Comparison of ENCODE assay signal across 1 cellular context in the genomic region with DNA sequence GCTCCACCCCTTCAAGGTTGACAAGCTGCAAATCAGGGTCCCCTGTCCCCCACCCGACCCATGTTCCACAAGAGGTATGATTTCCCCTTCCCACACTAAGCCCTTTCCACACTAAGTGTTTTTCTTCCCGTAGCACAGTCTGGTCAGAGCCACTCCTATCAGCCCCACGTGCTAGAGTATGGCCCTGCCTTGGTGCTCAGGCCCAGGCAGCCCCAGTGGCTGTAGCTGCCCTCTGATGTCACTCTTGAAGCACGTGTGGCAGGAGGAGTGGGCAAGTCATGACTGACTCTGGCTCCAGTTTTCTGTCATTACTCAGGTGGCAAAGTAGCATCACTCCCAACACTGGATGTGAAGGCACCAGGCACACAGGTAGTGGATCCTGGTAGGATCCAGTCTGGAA.
TF ChIP-seq lines count a peak whose summit lies in the region.

No MANE protein-coding gene starts in this region.

TF ChIP-seq in H1, 55 proteins besides CTCF, POLR2A, EP300 and RAD21:
- TF ChIP-seq RNF2 (IDR thresholded peaks at IDR 0.05; ENCODE audit: borderline replicate concordance, low read depth, low read length, missing control alignments, poor library complexity, severe bottlenecking), result no peak
- TF ChIP-seq SIN3A (conservative IDR thresholded peaks at IDR 0.05 in 1 of 2, IDR thresholded peaks at IDR 0.05 in 1 of 2; ENCODE audit: low read depth in 1 of 2, low read length in 2 of 2), result no peak
- no peak for TF ChIP-seq TAF7 (optimal IDR thresholded peaks at IDR 0.05; ENCODE audit: borderline replicate concordance, low read depth, low read length)
- TF ChIP-seq MAFK (IDR thresholded peaks at IDR 0.05; ENCODE audit: low read depth, low read length), result no peak
- TF ChIP-seq SRF (IDR thresholded peaks at IDR 0.05; ENCODE audit: low read depth, low read length), result no peak
- no peak for TF ChIP-seq SIRT6 (IDR thresholded peaks at IDR 0.05; ENCODE audit: low read length)
- TF ChIP-seq, protein P1, sequence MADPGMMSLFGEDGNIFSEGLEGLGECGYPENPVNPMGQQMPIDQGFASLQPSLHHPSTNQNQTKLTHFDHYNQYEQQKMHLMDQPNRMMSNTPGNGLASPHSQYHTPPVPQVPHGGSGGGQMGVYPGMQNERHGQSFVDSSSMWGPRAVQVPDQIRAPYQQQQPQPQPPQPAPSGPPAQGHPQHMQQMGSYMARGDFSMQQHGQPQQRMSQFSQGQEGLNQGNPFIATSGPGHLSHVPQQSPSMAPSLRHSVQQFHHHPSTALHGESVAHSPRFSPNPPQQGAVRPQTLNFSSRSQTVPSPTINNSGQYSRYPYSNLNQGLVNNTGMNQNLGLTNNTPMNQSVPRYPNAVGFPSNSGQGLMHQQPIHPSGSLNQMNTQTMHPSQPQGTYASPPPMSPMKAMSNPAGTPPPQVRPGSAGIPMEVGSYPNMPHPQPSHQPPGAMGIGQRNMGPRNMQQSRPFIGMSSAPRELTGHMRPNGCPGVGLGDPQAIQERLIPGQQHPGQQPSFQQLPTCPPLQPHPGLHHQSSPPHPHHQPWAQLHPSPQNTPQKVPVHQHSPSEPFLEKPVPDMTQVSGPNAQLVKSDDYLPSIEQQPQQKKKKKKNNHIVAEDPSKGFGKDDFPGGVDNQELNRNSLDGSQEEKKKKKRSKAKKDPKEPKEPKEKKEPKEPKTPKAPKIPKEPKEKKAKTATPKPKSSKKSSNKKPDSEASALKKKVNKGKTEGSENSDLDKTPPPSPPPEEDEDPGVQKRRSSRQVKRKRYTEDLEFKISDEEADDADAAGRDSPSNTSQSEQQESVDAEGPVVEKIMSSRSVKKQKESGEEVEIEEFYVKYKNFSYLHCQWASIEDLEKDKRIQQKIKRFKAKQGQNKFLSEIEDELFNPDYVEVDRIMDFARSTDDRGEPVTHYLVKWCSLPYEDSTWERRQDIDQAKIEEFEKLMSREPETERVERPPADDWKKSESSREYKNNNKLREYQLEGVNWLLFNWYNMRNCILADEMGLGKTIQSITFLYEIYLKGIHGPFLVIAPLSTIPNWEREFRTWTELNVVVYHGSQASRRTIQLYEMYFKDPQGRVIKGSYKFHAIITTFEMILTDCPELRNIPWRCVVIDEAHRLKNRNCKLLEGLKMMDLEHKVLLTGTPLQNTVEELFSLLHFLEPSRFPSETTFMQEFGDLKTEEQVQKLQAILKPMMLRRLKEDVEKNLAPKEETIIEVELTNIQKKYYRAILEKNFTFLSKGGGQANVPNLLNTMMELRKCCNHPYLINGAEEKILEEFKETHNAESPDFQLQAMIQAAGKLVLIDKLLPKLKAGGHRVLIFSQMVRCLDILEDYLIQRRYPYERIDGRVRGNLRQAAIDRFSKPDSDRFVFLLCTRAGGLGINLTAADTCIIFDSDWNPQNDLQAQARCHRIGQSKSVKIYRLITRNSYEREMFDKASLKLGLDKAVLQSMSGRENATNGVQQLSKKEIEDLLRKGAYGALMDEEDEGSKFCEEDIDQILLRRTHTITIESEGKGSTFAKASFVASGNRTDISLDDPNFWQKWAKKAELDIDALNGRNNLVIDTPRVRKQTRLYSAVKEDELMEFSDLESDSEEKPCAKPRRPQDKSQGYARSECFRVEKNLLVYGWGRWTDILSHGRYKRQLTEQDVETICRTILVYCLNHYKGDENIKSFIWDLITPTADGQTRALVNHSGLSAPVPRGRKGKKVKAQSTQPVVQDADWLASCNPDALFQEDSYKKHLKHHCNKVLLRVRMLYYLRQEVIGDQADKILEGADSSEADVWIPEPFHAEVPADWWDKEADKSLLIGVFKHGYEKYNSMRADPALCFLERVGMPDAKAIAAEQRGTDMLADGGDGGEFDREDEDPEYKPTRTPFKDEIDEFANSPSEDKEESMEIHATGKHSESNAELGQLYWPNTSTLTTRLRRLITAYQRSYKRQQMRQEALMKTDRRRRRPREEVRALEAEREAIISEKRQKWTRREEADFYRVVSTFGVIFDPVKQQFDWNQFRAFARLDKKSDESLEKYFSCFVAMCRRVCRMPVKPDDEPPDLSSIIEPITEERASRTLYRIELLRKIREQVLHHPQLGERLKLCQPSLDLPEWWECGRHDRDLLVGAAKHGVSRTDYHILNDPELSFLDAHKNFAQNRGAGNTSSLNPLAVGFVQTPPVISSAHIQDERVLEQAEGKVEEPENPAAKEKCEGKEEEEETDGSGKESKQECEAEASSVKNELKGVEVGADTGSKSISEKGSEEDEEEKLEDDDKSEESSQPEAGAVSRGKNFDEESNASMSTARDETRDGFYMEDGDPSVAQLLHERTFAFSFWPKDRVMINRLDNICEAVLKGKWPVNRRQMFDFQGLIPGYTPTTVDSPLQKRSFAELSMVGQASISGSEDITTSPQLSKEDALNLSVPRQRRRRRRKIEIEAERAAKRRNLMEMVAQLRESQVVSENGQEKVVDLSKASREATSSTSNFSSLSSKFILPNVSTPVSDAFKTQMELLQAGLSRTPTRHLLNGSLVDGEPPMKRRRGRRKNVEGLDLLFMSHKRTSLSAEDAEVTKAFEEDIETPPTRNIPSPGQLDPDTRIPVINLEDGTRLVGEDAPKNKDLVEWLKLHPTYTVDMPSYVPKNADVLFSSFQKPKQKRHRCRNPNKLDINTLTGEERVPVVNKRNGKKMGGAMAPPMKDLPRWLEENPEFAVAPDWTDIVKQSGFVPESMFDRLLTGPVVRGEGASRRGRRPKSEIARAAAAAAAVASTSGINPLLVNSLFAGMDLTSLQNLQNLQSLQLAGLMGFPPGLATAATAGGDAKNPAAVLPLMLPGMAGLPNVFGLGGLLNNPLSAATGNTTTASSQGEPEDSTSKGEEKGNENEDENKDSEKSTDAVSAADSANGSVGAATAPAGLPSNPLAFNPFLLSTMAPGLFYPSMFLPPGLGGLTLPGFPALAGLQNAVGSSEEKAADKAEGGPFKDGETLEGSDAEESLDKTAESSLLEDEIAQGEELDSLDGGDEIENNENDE (IDR thresholded peaks at IDR 0.05; ENCODE audit: insufficient replicate concordance, low read length), result no peak
